Comparison of ENCODE assay signal across 8 cellular contexts in genomic region chr10:102225646-102226541, GRCh38. TPM values are rescaled to one million over a fixed set of nuclear protein-coding genes. Genes with fewer than 3 reads are reported as not detected.
A peak's percentile ranks its signal among the peaks of the same experiment; 100 is the strongest.
DNase-seq lines count a peak whose midpoint lies in the region; ATAC-seq lines count a peak whose summit lies in the region.

Gene ELOVL3 (plus strand): TSS chr10:102226299. CDS start chr10:102226549, 250 bp downstream.

- ATAC-seq in GM19035 (IDR thresholded peaks at IDR 0.05; ENCODE audit: unreplicated experiment): peak; percentile 94
- peak; percentile 83 for ATAC-seq in HG03432 (IDR thresholded peaks at IDR 0.05; ENCODE audit: unreplicated experiment)

- H3K36me3 ChIP-seq in ACC112 (ENCODE audit: insufficient read depth, low read length): no peaks in the 10 kb centered on the region

- H3K79me2 ChIP-seq in ACC112 (ENCODE audit: control insufficient read depth, insufficient read depth, low read length, unreplicated experiment): no peaks in the 10 kb centered on the region

- DNase-seq in NOMO-1 treated with DMSO at 0.1 percent for 48 hours (lab: John Stamatoyannopoulos, UW; ENCODE audit: unreplicated experiment) (peak; percentile 97), epithelial cell of prostate (ENCODE audit: low read depth, low spot score) (peak; percentile 49), mucosa of gallbladder (ENCODE audit: low spot score) (peak; percentile 95)
- DNase-seq in activated T-cell treated with anti-CD3 and anti-CD28 coated beads, Interleukin-2, amount 50 U/mL, for 1 hour: peak; percentile 83
- peak; percentile 72 to 79 for DNase-seq in stimulated activated CD8-positive, alpha-beta memory T cell treated with anti-CD3 and anti-CD28 coated beads, Interleukin-2, amount 100 ng/mL, for 48 hours (ENCODE audit: low read depth in 2 of 2)

- H3K27ac ChIP-seq in ACC112 (ENCODE audit: low read depth, low read length) (peak within 1 kb of the TSS; percentile 24), epithelial cell of prostate (no peak within 1 kb of the TSS)

- H3K4me1 ChIP-seq in ACC112 (ENCODE audit: control insufficient read depth, insufficient read depth, low read length, unreplicated experiment): peaks cover 20% of the 10 kb centered on the region

- peak within 1 kb of the TSS; percentile 39 for H2AFZ ChIP-seq in ACC112 (ENCODE audit: low read length, unreplicated experiment)

- peak within 1 kb of the TSS; percentile 63 for H3K4me3 ChIP-seq in ACC112 (ENCODE audit: low read depth, low read length)

- no peaks in the 10 kb centered on the region for H3K27me3 ChIP-seq in ACC112 (ENCODE audit: insufficient read depth, low read length)

RNA-seq across cellular contexts. Expression of gene ELOVL3, which starts in this region (rescaled TPM):
- not detected for total RNA-seq in mucosa of gallbladder

Comparison
In these comparisons a context has a peak if more than half of its experiments do, and no peak if none do; other contexts are left out.
1. Peak in DNase-seq in mucosa of gallbladder; RNA of the gene not detected or under 1 TPM.